2 cellular contexts compared by ENCODE assay signal in genomic region chr12:57148469-57149308, GRCh38.
TF ChIP-seq lines count a peak whose summit lies in the region.

No MANE protein-coding gene starts in this region.

TF ChIP-seq in HEK293, 187 proteins besides CTCF, POLR2A, EP300 and RAD21:
- no peak for TF ChIP-seq ZBTB11 (tag by site-specific recombination; conservative IDR thresholded peaks at IDR 0.05; ENCODE audit: low read depth)
- TF ChIP-seq ZBTB20 (tag by site-specific recombination; IDR thresholded peaks at IDR 0.05), result peak; percentile 80
- 0 out of 2 replicates have a peak, but pooled peaks have one; percentile 10 for TF ChIP-seq PRDM1 (tag by site-specific recombination; IDR thresholded peaks at IDR 0.05)

TF ChIP-seq in HepG2, 621 proteins besides CTCF, POLR2A, EP300 and RAD21 (continues in another document):
- TF ChIP-seq ADNP (CRISPR knock-in tag; IDR thresholded peaks at IDR 0.05) (no peak), POLR2G (IDR thresholded peaks at IDR 0.05; ENCODE audit: low read depth, low read length) (no peak), ZBTB37 (CRISPR knock-in tag; IDR thresholded peaks at IDR 0.05) (no peak), PRDM10 (CRISPR knock-in tag; IDR thresholded peaks at IDR 0.05; ENCODE audit: low read depth) (no peak; the same call in 1 of the 2 replicates), ZNF224 (CRISPR knock-in tag; IDR thresholded peaks at IDR 0.05) (no peak), NFYC (CRISPR knock-in tag; IDR thresholded peaks at IDR 0.05) (no peak), ZNF382 (CRISPR knock-in tag; IDR thresholded peaks at IDR 0.05; ENCODE audit: borderline replicate concordance) (no peak), SKI (IDR thresholded peaks at IDR 0.05; ENCODE audit: partially characterized antibody) (no peak), TEF (CRISPR knock-in tag; IDR thresholded peaks at IDR 0.05) (no peak), ZNF800 (CRISPR knock-in tag; IDR thresholded peaks at IDR 0.05) (no peak), THAP9 (CRISPR knock-in tag; IDR thresholded peaks at IDR 0.05; ENCODE audit: borderline replicate concordance) (no peak), RORA (CRISPR knock-in tag; IDR thresholded peaks at IDR 0.05) (no peak), GFI1 (CRISPR knock-in tag; IDR thresholded peaks at IDR 0.05; ENCODE audit: borderline replicate concordance) (peak; percentile 97), LBX2 (CRISPR knock-in tag; IDR thresholded peaks at IDR 0.05; ENCODE audit: borderline replicate concordance) (no peak), ZKSCAN1 (IDR thresholded peaks at IDR 0.05; ENCODE audit: low read length) (no peak), ZNF256 (CRISPR knock-in tag; conservative IDR thresholded peaks at IDR 0.05) (no peak), ZNF724P (CRISPR knock-in tag; IDR thresholded peaks at IDR 0.05; ENCODE audit: borderline replicate concordance) (no peak), ZNF839 (CRISPR knock-in tag; IDR thresholded peaks at IDR 0.05; ENCODE audit: borderline replicate concordance) (no peak), NFATC3 (CRISPR knock-in tag; IDR thresholded peaks at IDR 0.05) (no peak), CCDC6 (CRISPR knock-in tag; IDR thresholded peaks at IDR 0.05) (no peak), MAF1 (CRISPR knock-in tag; IDR thresholded peaks at IDR 0.05; ENCODE audit: borderline replicate concordance) (no peak), REST (IDR thresholded peaks at IDR 0.05; ENCODE audit: borderline replicate concordance in 1 of 2, low read depth in 1 of 2, low read length in 2 of 2) (peak in 1 of 2 experiments; percentile 54; a peak in 1 of 4 replicates), LCORL (IDR thresholded peaks at IDR 0.05) (no peak), LCORL (CRISPR knock-in tag; IDR thresholded peaks at IDR 0.05) (peak; percentile 86; the same call in 1 of the 2 replicates), NCOR1 (IDR thresholded peaks at IDR 0.05; ENCODE audit: borderline replicate concordance, low read length) (peak; percentile 85; the same call in 1 of the 2 replicates), ZNF562 (CRISPR knock-in tag; IDR thresholded peaks at IDR 0.05; ENCODE audit: borderline replicate concordance) (no peak), ZNF564 (CRISPR knock-in tag; IDR thresholded peaks at IDR 0.05) (no peak), CEBPG (CRISPR knock-in tag; IDR thresholded peaks at IDR 0.05) (peak; percentile 98), FOXK1 (CRISPR knock-in tag; IDR thresholded peaks at IDR 0.05; ENCODE audit: borderline replicate concordance, low read depth) (peak; percentile 54; the same call in 1 of the 2 replicates), ZZZ3 (CRISPR knock-in tag; IDR thresholded peaks at IDR 0.05; ENCODE audit: borderline replicate concordance) (0 out of 2 replicates have a peak, but pooled peaks have one; percentile 32), KAT2B (IDR thresholded peaks at IDR 0.05; ENCODE audit: borderline replicate concordance, low read depth, low read length) (no peak), ATAD3A (CRISPR knock-in tag; IDR thresholded peaks at IDR 0.05) (no peak), ZC3H13 (CRISPR knock-in tag; IDR thresholded peaks at IDR 0.05) (no peak), HBP1 (CRISPR knock-in tag; IDR thresholded peaks at IDR 0.05; ENCODE audit: low read depth) (0 out of 2 replicates have a peak, but pooled peaks have one; percentile 51), CEBPB (IDR thresholded peaks at IDR 0.05; ENCODE audit: borderline replicate concordance, low read depth, low read length) (peak; percentile 97), DR1 (CRISPR knock-in tag; IDR thresholded peaks at IDR 0.05) (no peak), HOXD1 (CRISPR knock-in tag; IDR thresholded peaks at IDR 0.05) (no peak), ZNF768 (CRISPR knock-in tag; IDR thresholded peaks at IDR 0.05) (no peak), ZNF784 (CRISPR knock-in tag; IDR thresholded peaks at IDR 0.05; ENCODE audit: borderline replicate concordance) (no peak), ZNF660 (CRISPR knock-in tag; IDR thresholded peaks at IDR 0.05; ENCODE audit: borderline replicate concordance, low read depth) (no peak), ARHGAP35 (CRISPR knock-in tag; IDR thresholded peaks at IDR 0.05; ENCODE audit: borderline replicate concordance) (no peak), JUNB (CRISPR knock-in tag; IDR thresholded peaks at IDR 0.05; ENCODE audit: borderline replicate concordance) (no peak), ZNF576 (CRISPR knock-in tag; IDR thresholded peaks at IDR 0.05) (no peak)
